Comparison of ENCODE assay signal across 21 cellular contexts in genomic region chr10:88278912-88279311, GRCh38.
DNase-seq lines count a peak whose midpoint lies in the region; ATAC-seq and TF ChIP-seq lines count a peak whose summit lies in the region.
"Had no signal": no experiment of that assay in that cellular context is flagged by ENCODE, and none has a peak within 500 bp of the region (broad histone marks: within the 10 kb centered on the region; RNA-seq: fewer than 3 reads in every experiment).

No MANE protein-coding gene starts in this region.

- H3K4me1 ChIP-seq in upper lobe of left lung (peaks cover 0 to 10% (median 5%) of the 10 kb centered on the region in 4 donors), spleen (peaks cover 0 to 45% (median 14%) of the 10 kb centered on the region in 6 donors)
- H3K4me1 ChIP-seq: Caco-2, HAP-1 had no signal

- H3K9me3 ChIP-seq in upper lobe of left lung, result no peaks in the 10 kb centered on the region
- no peaks in the 10 kb centered on the region for H3K9me3 ChIP-seq in spleen
- H3K9me3 ChIP-seq: BLaER1, Caco-2, HAP-1 had no signal

- 51 to 65% methylated on average over 2 of the region's 2 CpGs for WGBS in upper lobe of left lung, 2 donors
- WGBS in spleen, 5 donors, result 55 to 68% (median 62%) methylated on average over 2 of the region's 2 CpGs

- H3K36me3 ChIP-seq in upper lobe of left lung (no peaks in the 10 kb centered on the region), spleen (no peaks in the 10 kb centered on the region)
- H3K36me3 ChIP-seq: BLaER1, HAP-1 had no signal

- TF ChIP-seq POLR2A in upper lobe of left lung (IDR thresholded peaks at IDR 0.05) (no peak), spleen (IDR thresholded peaks at IDR 0.05) (no peak)

- peaks cover 0 to 2% (median 0%) of the 10 kb centered on the region in 4 donors for H3K27me3 ChIP-seq in upper lobe of left lung
- H3K27me3 ChIP-seq in spleen (replicated peaks in 1 of 7), result no peaks in the 10 kb centered on the region
- H3K27me3 ChIP-seq: BLaER1 had no signal

- no peak for DNase-seq in activated T-cell treated with anti-CD3 and anti-CD28 coated beads, Interleukin-2, amount 50 U/mL, for 72 hours
- no peak for DNase-seq in activated T-cell treated with anti-CD3 and anti-CD28 coated beads for 4 hours
- peak; percentile 45 for DNase-seq in RPMI7951 (ENCODE audit: low read depth)
- DNase-seq in effector memory CD8-positive, alpha-beta T cell, result no peak
- peak in 1 of 2 donors; percentile 63 for DNase-seq in upper lobe of left lung
- DNase-seq in GM20000 (ENCODE audit: low spot score), result no peak
- no peak for DNase-seq in spleen
- DNase-seq: activated gamma-delta T cell, Caco-2, head of caudate nucleus, midbrain, NCI-H2029 treated with DMSO at 0.1 percent for 48 hours, nephron progenitor cell, PC-9, substantia nigra, T-helper 1 cell had no signal

- H3K27ac Mint-ChIP-seq in activated T-cell treated with anti-CD3 and anti-CD28 coated beads, Interleukin-2, amount 50 U/mL, for 72 hours, result no peak overlapping the region
- H3K27ac Mint-ChIP-seq in effector memory CD8-positive, alpha-beta T cell, result peak overlapping the region in 1 of 2 donors; percentile 23

- H3K27ac ChIP-seq in upper lobe of left lung (no peak overlapping the region), spleen (no peak overlapping the region)
- H3K27ac ChIP-seq: BLaER1, parathyroid adenoma, PC-9 had no signal

- ATAC-seq in activated T-cell treated with anti-CD3 and anti-CD28 coated beads, Interleukin-2, amount 50 U/mL, for 72 hours (replicated peaks in 1 of 2), result peak; percentile 63 to 66
- ATAC-seq in effector memory CD8-positive, alpha-beta T cell (replicated peaks), result peak; percentile 29
- ATAC-seq in upper lobe of left lung (ENCODE audit: low FRiP score in 2 of 2) (peak; percentile 21 to 83), GM19395 (IDR thresholded peaks at IDR 0.05; ENCODE audit: unreplicated experiment) (no peak)
- ATAC-seq: sciatic nerve had no signal

- no peak for TF ChIP-seq EP300 in upper lobe of left lung (IDR thresholded peaks at IDR 0.05)

- intact Hi-C loops in spleen (cut with DNase I; ENCODE audit: low total_unique reads), result no loop called here

- no peak overlapping the region for H3K4me3 ChIP-seq in upper lobe of left lung
- no peak overlapping the region for H3K4me3 ChIP-seq in spleen
- H3K4me3 ChIP-seq: BLaER1, HAP-1, PC-9 had no signal

- no peak overlapping the region for H3K4me3 Mint-ChIP-seq in activated T-cell treated with anti-CD3 and anti-CD28 coated beads, Interleukin-2, amount 50 U/mL, for 72 hours
- H3K4me3 Mint-ChIP-seq in effector memory CD8-positive, alpha-beta T cell, result no peak overlapping the region
- H3K4me3 Mint-ChIP-seq: nephron progenitor cell had no signal

- H3K36me3 Mint-ChIP-seq in activated T-cell treated with anti-CD3 and anti-CD28 coated beads, Interleukin-2, amount 50 U/mL, for 72 hours (ENCODE audit: insufficient read depth in 2 of 2), result no peaks in the 10 kb centered on the region
- H3K36me3 Mint-ChIP-seq in effector memory CD8-positive, alpha-beta T cell (ENCODE audit: insufficient read depth), result no peaks in the 10 kb centered on the region

- no peaks in the 10 kb centered on the region for H3K27me3 Mint-ChIP-seq in activated T-cell treated with anti-CD3 and anti-CD28 coated beads, Interleukin-2, amount 50 U/mL, for 72 hours (ENCODE audit: low read depth)
- H3K27me3 Mint-ChIP-seq in effector memory CD8-positive, alpha-beta T cell, result no peaks in the 10 kb centered on the region

- H3K4me1 Mint-ChIP-seq in activated T-cell treated with anti-CD3 and anti-CD28 coated beads, Interleukin-2, amount 50 U/mL, for 72 hours (ENCODE audit: low read depth), result peaks cover 44% of the 10 kb centered on the region
- H3K4me1 Mint-ChIP-seq in effector memory CD8-positive, alpha-beta T cell (ENCODE audit: low read depth in 2 of 2), result peaks cover 12 to 19% of the 10 kb centered on the region in 2 donors

- H3K9me3 Mint-ChIP-seq in activated T-cell treated with anti-CD3 and anti-CD28 coated beads, Interleukin-2, amount 50 U/mL, for 72 hours, result peaks cover 0 to 3% of the 10 kb centered on the region in 2 donors
- no peaks in the 10 kb centered on the region for H3K9me3 Mint-ChIP-seq in effector memory CD8-positive, alpha-beta T cell
- H3K9me3 Mint-ChIP-seq: nephron progenitor cell had no signal

- TF ChIP-seq CTCF in upper lobe of left lung (IDR thresholded peaks at IDR 0.05), result no peak
- TF ChIP-seq CTCF in GM20000 (IDR thresholded peaks at IDR 0.05; ENCODE audit: extremely low read depth, missing control alignments), result no peak
- no peak for TF ChIP-seq CTCF in spleen (IDR thresholded peaks at IDR 0.05 in 8 of 11, conservative IDR thresholded peaks at IDR 0.05 in 3 of 11)
